Comparison of ENCODE assay signal across 27 cellular contexts in the genomic region with DNA sequence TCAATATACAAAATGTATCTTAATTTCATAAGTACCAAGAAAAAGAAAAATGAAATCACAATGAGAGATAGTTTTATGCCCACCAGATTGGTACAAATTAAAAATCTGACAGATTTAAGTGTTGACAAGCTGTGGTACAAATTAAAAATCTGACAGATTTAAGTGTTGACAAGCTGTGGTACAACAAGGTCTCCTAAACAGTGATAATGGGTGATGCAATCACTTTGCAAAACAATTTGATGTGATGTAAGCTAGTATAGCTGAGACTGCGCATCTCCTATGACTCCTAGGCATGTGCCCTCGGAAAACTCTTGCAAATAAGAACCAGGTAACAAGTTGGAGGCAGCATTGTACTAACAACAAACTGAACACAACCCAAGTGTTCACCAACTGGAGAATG.
"Had no signal": no experiment of that assay in that cellular context is flagged by ENCODE, and none has a peak within 500 bp of the region (broad histone marks: within the 10 kb centered on the region; RNA-seq: fewer than 3 reads in every experiment).

No MANE protein-coding gene starts in this region.

- H3K9me2 ChIP-seq: SK-N-SH had no signal

- ATAC-seq: activated CD4-positive, alpha-beta T cell treated with anti-CD3 and anti-CD28 coated beads for 36 hours; activated CD4-positive, CD25-positive, alpha-beta regulatory T cell treated with anti-CD3 and anti-CD28 coated beads, Interleukin-2, amount 50 U/mL, for 24 hours; activated CD8-positive, alpha-beta T cell treated with anti-CD3 and anti-CD28 coated beads, Interleukin-2, amount 10 ng/mL, durations not matched to agents 7 days and 5 days; body of pancreas; Panc1 had no signal

- H3K4me1 ChIP-seq: body of pancreas, breast epithelium, SJSA1 had no signal

- H3K36me3 ChIP-seq: adrenal gland, breast epithelium, MG63, SJSA1 had no signal

- H3K9ac ChIP-seq: SK-N-SH had no signal

- H3K4me3 ChIP-seq: adrenal gland, body of pancreas, breast epithelium, MG63, SJSA1 had no signal

- H3K27me3 ChIP-seq: body of pancreas, breast epithelium, MG63, SJSA1 had no signal

- FAIRE-seq: astrocyte, TTC549 had no signal

- H3K9me3 ChIP-seq: adrenal gland, body of pancreas, MG63 had no signal

- H3K4me2 ChIP-seq: SK-N-SH had no signal

- H3K27ac ChIP-seq: adrenal gland, body of pancreas, breast epithelium, SJSA1 had no signal

- DNase-seq: activated CD4-positive, alpha-beta T cell treated with anti-CD3 and anti-CD28 coated beads for 36 hours; activated CD4-positive, alpha-beta T cell treated with anti-CD3 and anti-CD28 coated beads, Interleukin-2, amount 10 ng/mL, durations not matched to agents 7 days and 5 days; activated CD4-positive, alpha-beta T cell treated with anti-CD3 and anti-CD28 coated beads, Interleukin-2, amount 50 U/mL, for 48 hours; activated CD8-positive, alpha-beta T cell treated with anti-CD3 and anti-CD28 coated beads, Interleukin-2, amount 10 ng/mL, durations not matched to agents 7 days and 5 days; activated gamma-delta T cell; activated naive CD4-positive, alpha-beta T cell treated with Interleukin-2 at 50 U/mL for 16 hours; activated naive CD8-positive, alpha-beta T cell treated with anti-CD3 and anti-CD28 coated beads, Interleukin-2, amount 10 ng/mL, durations not matched to agents 7 days and 5 days; activated T-cell treated with anti-CD3 and anti-CD28 coated beads, Interleukin-2, amount 50 U/mL, for 24 hours; adrenal gland; body of pancreas; MG63; NCI-H1048; NCI-H1105 treated with DMSO at 0.1 percent for 48 hours; NCI-H1436; NCI-H1694; NCI-H1930; NCI-H2081 treated with DMSO at 0.1 percent for 48 hours; NCI-H345; NCI-H524 treated with DMSO at 0.1 percent for 48 hours; SHP77 treated with DMSO at 0.1 percent for 48 hours; SK-N-SH had no signal
